Comparison of ENCODE assay signal across 32 cellular contexts in the genomic region with DNA sequence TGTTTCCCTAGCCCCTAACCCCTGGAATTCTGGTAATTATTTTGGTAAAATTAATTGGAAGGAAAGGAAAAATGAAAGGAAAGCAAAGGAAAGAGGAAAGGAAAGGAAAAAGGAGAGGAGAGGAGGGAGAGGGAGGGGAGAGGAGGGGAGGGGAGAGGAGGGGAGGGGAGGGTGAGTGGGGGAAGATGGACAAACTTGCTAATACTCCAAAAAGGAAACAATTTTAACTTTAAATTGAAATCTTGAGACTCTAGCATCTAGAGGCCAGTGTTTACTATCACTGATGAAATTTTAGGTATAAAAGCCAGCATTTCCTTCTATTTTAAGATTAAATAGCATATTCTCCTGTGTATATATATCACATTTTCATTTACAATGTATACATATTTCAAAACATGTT.
"Had no signal": no experiment of that assay in that cellular context is flagged by ENCODE, and none has a peak within 500 bp of the region (broad histone marks: within the 10 kb centered on the region; RNA-seq: fewer than 3 reads in every experiment).

No MANE protein-coding gene starts in this region.

- H3K36me3 ChIP-seq: adrenal gland, ascending aorta, brain microvascular endothelial cell, breast epithelium, cardiac muscle cell had no signal

- FAIRE-seq: astrocyte had no signal

- H3K4me1 ChIP-seq: adrenal gland, ascending aorta, body of pancreas, breast epithelium had no signal

- DNase-seq: activated effector memory CD4-positive, alpha-beta T cell treated with anti-CD3 and anti-CD28 coated beads, Interleukin-2, amount 50 U/mL, for 16 hours; activated effector memory CD4-positive, alpha-beta T cell treated with Interleukin-2 at 50 U/mL for 16 hours; activated gamma-delta T cell; activated gamma-delta T cell treated with Interleukin-2 at 50 U/mL for 16 hours; activated naive CD4-positive, alpha-beta T cell; activated naive CD4-positive, alpha-beta T cell treated with anti-CD3 and anti-CD28 coated beads for 36 hours; activated naive CD4-positive, alpha-beta T cell treated with anti-CD3 and anti-CD28 coated beads, Interleukin-2, amount 10 ng/mL, durations not matched to agents 7 days and 5 days; activated naive CD4-positive, alpha-beta T cell treated with anti-CD3 and anti-CD28 coated beads, Interleukin-2, amount 50 U/mL, for 16 hours; activated naive CD4-positive, alpha-beta T cell treated with Interleukin-2 at 50 U/mL for 16 hours; activated naive CD8-positive, alpha-beta T cell treated with anti-CD3 and anti-CD28 coated beads for 36 hours; activated naive CD8-positive, alpha-beta T cell treated with anti-CD3 and anti-CD28 coated beads, Interleukin-2, amount 10 ng/mL, durations not matched to agents 7 days and 5 days; activated naive CD8-positive, alpha-beta T cell treated with anti-CD3 and anti-CD28 coated beads, Interleukin-2, amount 50 U/mL, for 24 hours; activated T-cell treated with anti-CD3 and anti-CD28 coated beads, Interleukin-2, amount 50 U/mL, for 1 hour; activated T-cell treated with anti-CD3 and anti-CD28 coated beads, Interleukin-2, amount 50 U/mL, for 24 hours; activated T-cell treated with anti-CD3 and anti-CD28 coated beads, Interleukin-2, amount 50 U/mL, for 4 hours; activated T-cell treated with anti-CD3 and anti-CD28 coated beads, Interleukin-2, amount 50 U/mL, for 48 hours; activated T-cell treated with anti-CD3 and anti-CD28 coated beads, Interleukin-2, amount 50 U/mL, for 72 hours; adrenal gland; amniotic stem cell; amygdala; anterior cingulate cortex; aorta; body of pancreas; brain microvascular endothelial cell; central memory CD4-positive, alpha-beta T cell; cerebellar nuclear complex had no signal

- H3K9me3 ChIP-seq: adrenal gland, ascending aorta, body of pancreas had no signal

- H3K27ac ChIP-seq: adrenal gland, ascending aorta, body of pancreas, brain microvascular endothelial cell, breast epithelium, cardiac muscle cell had no signal

- H3K27me3 ChIP-seq: adrenal gland, ascending aorta, body of pancreas, brain microvascular endothelial cell, breast epithelium, cardiac muscle cell had no signal

- ATAC-seq: activated naive CD4-positive, alpha-beta T cell treated with anti-CD3 and anti-CD28 coated beads, Interleukin-2, amount 50 U/mL, for 72 hours; activated naive CD8-positive, alpha-beta T cell treated with anti-CD3 and anti-CD28 coated beads, Interleukin-2, amount 50 U/mL, for 24 hours; activated T-cell treated with anti-CD3 and anti-CD28 coated beads, Interleukin-2, amount 50 U/mL, for 4 hours; activated T-cell treated with anti-CD3 and anti-CD28 coated beads, Interleukin-2, amount 50 U/mL, for 72 hours; activated T-helper 17 cell treated with anti-CD3 and anti-CD28 coated beads, Interleukin-2, amount 50 U/mL, for 72 hours; body of pancreas had no signal

- H3K4me3 ChIP-seq: adrenal gland, ascending aorta, body of pancreas, breast epithelium, cardiac muscle cell had no signal
